1 cellular context compared by ENCODE assay signal in the genomic region with DNA sequence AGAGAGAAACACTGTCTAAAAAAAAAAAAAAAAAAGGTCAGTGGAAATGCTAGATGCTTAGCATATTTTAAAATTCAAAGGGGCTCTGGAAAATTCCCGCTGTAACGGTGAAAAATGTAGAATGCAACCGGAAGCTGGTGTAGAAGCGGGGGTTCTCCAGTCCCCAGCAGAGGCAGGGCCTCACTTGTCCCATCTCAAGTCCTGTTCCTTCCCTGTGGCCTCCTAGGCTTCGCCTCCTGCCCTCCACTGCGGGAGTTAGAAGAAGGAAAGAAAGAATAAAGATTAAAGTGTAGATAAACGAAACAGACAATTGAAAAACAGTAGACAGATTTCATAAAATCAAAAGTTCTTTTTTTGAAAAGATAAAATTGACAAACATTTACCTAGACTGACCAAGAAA.
TF ChIP-seq lines count a peak whose summit lies in the region.

No MANE protein-coding gene starts in this region.

TF ChIP-seq in H1, 55 proteins besides CTCF, POLR2A, EP300 and RAD21 (continued from another document):
- no peak for TF ChIP-seq RNF2 (IDR thresholded peaks at IDR 0.05; ENCODE audit: borderline replicate concordance, low read depth, low read length, missing control alignments, poor library complexity, severe bottlenecking)
- TF ChIP-seq SIN3A (conservative IDR thresholded peaks at IDR 0.05 in 1 of 2, IDR thresholded peaks at IDR 0.05 in 1 of 2; ENCODE audit: low read depth in 1 of 2, low read length in 2 of 2), result no peak
- TF ChIP-seq BACH1 (IDR thresholded peaks at IDR 0.05; ENCODE audit: low read length), result no peak
